Comparison of ENCODE assay signal across 1 cellular context in genomic region chr11:70067591-70068341, GRCh38.
TF ChIP-seq lines count a peak whose summit lies in the region.

No MANE protein-coding gene starts in this region.

TF ChIP-seq in HepG2, 621 proteins besides CTCF, POLR2A, EP300 and RAD21:
- TF ChIP-seq RARA (CRISPR knock-in tag; IDR thresholded peaks at IDR 0.05), result peak; percentile 48; the same call in 1 of the 2 replicates
- TF ChIP-seq ZFP36L2 (CRISPR knock-in tag; IDR thresholded peaks at IDR 0.05), result no peak
- no peak for TF ChIP-seq POLR2AphosphoS5 (IDR thresholded peaks at IDR 0.05; ENCODE audit: low read depth, low read length)
- TF ChIP-seq HNF4A (CRISPR knock-in tag; IDR thresholded peaks at IDR 0.05), result peak; percentile 21; the same call in 1 of the 2 replicates
- peak; percentile 82 for TF ChIP-seq RFX5 (IDR thresholded peaks at IDR 0.05; ENCODE audit: low read depth, low read length)
- 0 out of 2 replicates have a peak, but pooled peaks have one; percentile 32 for TF ChIP-seq NR2F6 (IDR thresholded peaks at IDR 0.05)
- TF ChIP-seq NR2F6 (CRISPR knock-in tag; IDR thresholded peaks at IDR 0.05), result peak; percentile 25; the same call in 1 of the 2 replicates
